In genomic region chr6:124132256-124132655, GRCh38 we compare ENCODE assay signal across 26 cellular contexts.
DNase-seq lines count a peak whose midpoint lies in the region; ATAC-seq and TF ChIP-seq lines count a peak whose summit lies in the region.
"Had no signal": no experiment of that assay in that cellular context is flagged by ENCODE, and none has a peak within 500 bp of the region (broad histone marks: within the 10 kb centered on the region; RNA-seq: fewer than 3 reads in every experiment).

No MANE protein-coding gene starts in this region.

- H3K27me3 Mint-ChIP-seq in natural killer cell (ENCODE audit: low read depth in 2 of 2): no peaks in the 10 kb centered on the region
- H3K27me3 Mint-ChIP-seq in activated T-helper 17 cell treated with anti-CD3 and anti-CD28 coated beads, Interleukin-2, amount 50 U/mL, for 72 hours: no peaks in the 10 kb centered on the region
- H3K27me3 Mint-ChIP-seq: stimulated activated naive CD8-positive, alpha-beta T cell treated with anti-CD3 and anti-CD28 coated beads, Interleukin-15, amount 100 ng/mL, for 72 hours had no signal

- ATAC-seq in GM21825 (IDR thresholded peaks at IDR 0.05; ENCODE audit: unreplicated experiment): no peak
- no peak for ATAC-seq in natural killer cell
- ATAC-seq in activated T-helper 17 cell treated with anti-CD3 and anti-CD28 coated beads, Interleukin-2, amount 50 U/mL, for 72 hours (replicated peaks): no peak
- ATAC-seq: activated naive CD4-positive, alpha-beta T cell treated with anti-CD3 and anti-CD28 coated beads, Interleukin-2, amount 50 U/mL, for 72 hours; body of pancreas; CD8-positive, alpha-beta T cell; lower lobe of right lung; stimulated activated naive CD8-positive, alpha-beta T cell treated with anti-CD3 and anti-CD28 coated beads, Interleukin-15, amount 100 ng/mL, for 72 hours had no signal

- no peaks in the 10 kb centered on the region for H3K36me3 Mint-ChIP-seq in natural killer cell
- no peaks in the 10 kb centered on the region for H3K36me3 Mint-ChIP-seq in activated T-helper 17 cell treated with anti-CD3 and anti-CD28 coated beads, Interleukin-2, amount 50 U/mL, for 72 hours (ENCODE audit: low read depth)
- H3K36me3 Mint-ChIP-seq: activated naive CD4-positive, alpha-beta T cell treated with anti-CD3 and anti-CD28 coated beads, Interleukin-2, amount 50 U/mL, for 72 hours; CD8-positive, alpha-beta T cell had no signal

- H3K27me3 ChIP-seq in BLaER1: no peaks in the 10 kb centered on the region
- no peaks in the 10 kb centered on the region for H3K27me3 ChIP-seq in SJCRH30
- H3K27me3 ChIP-seq in uterus: no peaks in the 10 kb centered on the region
- H3K27me3 ChIP-seq: body of pancreas, esophagus squamous epithelium, neutrophil, Peyer's patch, tibial artery had no signal

- peak overlapping the region; percentile 67 for H3K4me2 ChIP-seq in BLaER1

- H3K4me3 ChIP-seq in BLaER1 (no peak overlapping the region), SJCRH30 (no peak overlapping the region), uterus (no peak overlapping the region)
- H3K4me3 ChIP-seq: body of pancreas, esophagus squamous epithelium, GM23248, lower lobe of right lung, Peyer's patch, tibial artery had no signal

- no peak overlapping the region for H3K9ac ChIP-seq in BLaER1
- H3K9ac ChIP-seq: GM23248 had no signal

- no peak for TF ChIP-seq POLR2A in uterus (IDR thresholded peaks at IDR 0.05)

- H3K27ac Mint-ChIP-seq in natural killer cell: no peak overlapping the region
- H3K27ac Mint-ChIP-seq in activated T-helper 17 cell treated with anti-CD3 and anti-CD28 coated beads, Interleukin-2, amount 50 U/mL, for 72 hours: no peak overlapping the region
- H3K27ac Mint-ChIP-seq: activated naive CD4-positive, alpha-beta T cell treated with anti-CD3 and anti-CD28 coated beads, Interleukin-2, amount 50 U/mL, for 72 hours; activated T-helper 1 cell treated with anti-CD3 and anti-CD28 coated beads, Interleukin-12 subunit alpha, Interleukin-12 subunit beta, Interleukin-2, Interleukin-4 antibody, amounts not matched to agents 30 ng/mL and 10 ng/mL and 1 ng/mL, durations not matched to agents 14 hours and 24 hours and 36 hours; CD8-positive, alpha-beta T cell; endodermal cell; stimulated activated naive CD8-positive, alpha-beta T cell treated with anti-CD3 and anti-CD28 coated beads, Interleukin-15, amount 100 ng/mL, for 72 hours had no signal

- H3K9me3 Mint-ChIP-seq in natural killer cell: peaks cover 7 to 17% of the 10 kb centered on the region in 2 donors
- no peaks in the 10 kb centered on the region for H3K9me3 Mint-ChIP-seq in activated T-helper 17 cell treated with anti-CD3 and anti-CD28 coated beads, Interleukin-2, amount 50 U/mL, for 72 hours
- H3K9me3 Mint-ChIP-seq: activated T-helper 1 cell treated with anti-CD3 and anti-CD28 coated beads, Interleukin-12 subunit alpha, Interleukin-12 subunit beta, Interleukin-2, Interleukin-4 antibody, amounts not matched to agents 30 ng/mL and 10 ng/mL and 1 ng/mL, durations not matched to agents 14 hours and 24 hours and 36 hours; endodermal cell had no signal

- intact Hi-C loops in natural killer cell (cut with micrococcal nuclease) (no loop called here), uterus (cut with DNase I; ENCODE audit: low total_unique reads) (no loop called here)

- H3K4me1 ChIP-seq in BLaER1 (peaks cover 15% of the 10 kb centered on the region), SJCRH30 (peaks cover 8% of the 10 kb centered on the region; the same call in 1 of the 2 replicates), uterus (no peaks in the 10 kb centered on the region)
- H3K4me1 ChIP-seq: body of pancreas, esophagus squamous epithelium, lower lobe of right lung, Peyer's patch, tibial artery had no signal

- TF ChIP-seq CTCF in natural killer cell (IDR thresholded peaks at IDR 0.05) (no peak), uterus (IDR thresholded peaks at IDR 0.05) (no peak)

- H3K4me1 Mint-ChIP-seq in natural killer cell: no peaks in the 10 kb centered on the region
- H3K4me1 Mint-ChIP-seq in activated T-helper 17 cell treated with anti-CD3 and anti-CD28 coated beads, Interleukin-2, amount 50 U/mL, for 72 hours: no peaks in the 10 kb centered on the region
- H3K4me1 Mint-ChIP-seq: stimulated activated naive CD8-positive, alpha-beta T cell treated with anti-CD3 and anti-CD28 coated beads, Interleukin-15, amount 100 ng/mL, for 72 hours had no signal

- H3K36me3 ChIP-seq in BLaER1: no peaks in the 10 kb centered on the region
- H3K36me3 ChIP-seq in SJCRH30: no peaks in the 10 kb centered on the region
- H3K36me3 ChIP-seq in uterus: no peaks in the 10 kb centered on the region
- H3K36me3 ChIP-seq: esophagus squamous epithelium, lower lobe of right lung, neutrophil, Peyer's patch, tibial artery had no signal

- H3K9me3 ChIP-seq in BLaER1 (peaks cover 10% of the 10 kb centered on the region; the same call in 1 of the 2 replicates), SJCRH30 (replicated peaks) (no peaks in the 10 kb centered on the region), uterus (no peaks in the 10 kb centered on the region)
- H3K9me3 ChIP-seq: body of pancreas, lower lobe of right lung, neutrophil, Peyer's patch had no signal

- peak; percentile 44 for DNase-seq in HT-29 (ENCODE audit: low spot score)
- DNase-seq in SJCRH30: peak; percentile 11 to 28
- peak; percentile 43 for DNase-seq in iris pigment epithelial cell (ENCODE audit: low read depth)
- DNase-seq in natural killer cell: no peak
- no peak for DNase-seq in uterus
- DNase-seq: activated CD4-positive, alpha-beta T cell treated with anti-CD3 and anti-CD28 coated beads for 48 hours; body of pancreas; CD8-positive, alpha-beta T cell; endodermal cell; esophagus squamous epithelium; GM23248; kidney; lower lobe of right lung; NCI-H146; NCI-H345; Peyer's patch; stimulated activated naive CD8-positive, alpha-beta T cell treated with anti-CD3 and anti-CD28 coated beads, Interleukin-15, amount 100 ng/mL, for 72 hours; T-helper 2 cell; tibial artery had no signal

- H3K27ac ChIP-seq in BLaER1 (no peak overlapping the region), SJCRH30 (no peak overlapping the region), uterus (no peak overlapping the region)
- H3K27ac ChIP-seq: body of pancreas, esophagus squamous epithelium, GM23248, HL-60, lower lobe of right lung, neutrophil, Peyer's patch, tibial artery had no signal

- no peak overlapping the region for H3K4me3 Mint-ChIP-seq in natural killer cell
- no peak overlapping the region for H3K4me3 Mint-ChIP-seq in activated T-helper 17 cell treated with anti-CD3 and anti-CD28 coated beads, Interleukin-2, amount 50 U/mL, for 72 hours
- H3K4me3 Mint-ChIP-seq: activated T-helper 1 cell treated with anti-CD3 and anti-CD28 coated beads, Interleukin-12 subunit alpha, Interleukin-12 subunit beta, Interleukin-2, Interleukin-4 antibody, amounts not matched to agents 30 ng/mL and 10 ng/mL and 1 ng/mL, durations not matched to agents 14 hours and 24 hours and 36 hours; CD8-positive, alpha-beta T cell; endodermal cell; stimulated activated naive CD8-positive, alpha-beta T cell treated with anti-CD3 and anti-CD28 coated beads, Interleukin-15, amount 100 ng/mL, for 72 hours had no signal

- no peaks in the 10 kb centered on the region for H4K20me1 ChIP-seq in BLaER1

Comparison
In these comparisons a context has a peak if more than half of its experiments do, and no peak if none do; other contexts are left out.
1. DNase-seq: peak in HT-29 (single experiment), SJCRH30 (2 of 2) and iris pigment epithelial cell (single experiment); none in natural killer cell (single experiment) and uterus (0 of 2).